Comparison of ENCODE assay signal across 16 cellular contexts in genomic region chr6:287500-287883, GRCh38.
"Had no signal": no experiment of that assay in that cellular context is flagged by ENCODE, and none has a peak within 500 bp of the region (broad histone marks: within the 10 kb centered on the region; RNA-seq: fewer than 3 reads in every experiment).

No MANE protein-coding gene starts in this region.

- H3K27ac ChIP-seq: foreskin keratinocyte, prostate gland, right lobe of liver, testis had no signal

- H3K4me3 ChIP-seq: lung, prostate gland, right lobe of liver, testis had no signal

- H3K9me3 ChIP-seq: prostate gland, right lobe of liver, testis had no signal

- H3K4me3 Mint-ChIP-seq: activated CD8-positive, alpha-beta memory T cell treated with anti-CD3 and anti-CD28 coated beads, Interleukin-2, amount 10 ng/mL, durations not matched to agents 7 days and 5 days; activated naive CD8-positive, alpha-beta T cell; activated T-cell treated with anti-CD3 and anti-CD28 coated beads, Interleukin-2, amount 50 U/mL, for 24 hours; immature natural killer cell; WTC11 had no signal

- ATAC-seq: activated CD8-positive, alpha-beta memory T cell treated with anti-CD3 and anti-CD28 coated beads, Interleukin-2, amount 10 ng/mL, durations not matched to agents 7 days and 5 days; foreskin keratinocyte; left cardiac atrium; naive thymus-derived CD4-positive, alpha-beta T cell; right lobe of liver; WTC11 had no signal

- H3K36me3 ChIP-seq: prostate gland, right lobe of liver had no signal

- H3K27ac Mint-ChIP-seq: activated CD8-positive, alpha-beta memory T cell treated with anti-CD3 and anti-CD28 coated beads, Interleukin-2, amount 10 ng/mL, durations not matched to agents 7 days and 5 days; activated T-cell treated with anti-CD3 and anti-CD28 coated beads, Interleukin-2, amount 50 U/mL, for 24 hours; WTC11 had no signal

- H3K27me3 ChIP-seq: right lobe of liver, testis had no signal

- H3K36me3 Mint-ChIP-seq: activated naive CD8-positive, alpha-beta T cell had no signal

- DNase-seq: activated CD8-positive, alpha-beta memory T cell treated with anti-CD3 and anti-CD28 coated beads, Interleukin-2, amount 10 ng/mL, durations not matched to agents 7 days and 5 days; activated gamma-delta T cell; activated T-cell treated with anti-CD3 and anti-CD28 coated beads, Interleukin-2, amount 50 U/mL, for 24 hours; anterior cingulate cortex; foreskin keratinocyte; immature natural killer cell; left cardiac atrium; naive thymus-derived CD4-positive, alpha-beta T cell; nucleus accumbens; right lobe of liver; stimulated activated naive CD4-positive, alpha-beta T cell treated with Interleukin-2 at 50 U/mL for 16 hours; testis had no signal

- H3K4me1 ChIP-seq: prostate gland had no signal

- H3K27me3 Mint-ChIP-seq: activated CD8-positive, alpha-beta memory T cell treated with anti-CD3 and anti-CD28 coated beads, Interleukin-2, amount 10 ng/mL, durations not matched to agents 7 days and 5 days; activated naive CD8-positive, alpha-beta T cell; activated T-cell treated with anti-CD3 and anti-CD28 coated beads, Interleukin-2, amount 50 U/mL, for 24 hours had no signal
